ENCODE assay signal across 13 cellular contexts in genomic region chr20:56627122-56628014, GRCh38. TPM values are rescaled to one million over a fixed set of nuclear protein-coding genes. Genes with fewer than 3 reads are reported as not detected.
DNase-seq lines count a peak whose midpoint lies in the region; ATAC-seq and TF ChIP-seq lines count a peak whose summit lies in the region.
"Had no signal": no experiment of that assay in that cellular context is flagged by ENCODE, and none has a peak within 500 bp of the region (broad histone marks: within the 10 kb centered on the region; RNA-seq: fewer than 3 reads in every experiment).

No MANE protein-coding gene starts in this region.

- TF ChIP-seq CTCF in GM13977 (IDR thresholded peaks at IDR 0.05; ENCODE audit: extremely low read depth, insufficient read depth, missing control alignments): no peak

- intact Hi-C loops in CD4-positive, alpha-beta memory T cell (cut with micrococcal nuclease): no loop called here

- H3K27ac ChIP-seq in CD4-positive, alpha-beta memory T cell (ENCODE audit: low read depth, low read length): no peak overlapping the region
- no peak overlapping the region for H3K27ac ChIP-seq in ectodermal cell (ENCODE audit: insufficient read depth, low read depth, low read length, poor library complexity, severe bottlenecking)
- H3K27ac ChIP-seq: cardiac muscle cell had no signal

- no peaks in the 10 kb centered on the region for H3K36me3 Mint-ChIP-seq in CD4-positive, alpha-beta memory T cell
- H3K36me3 Mint-ChIP-seq in naive thymus-derived CD8-positive, alpha-beta T cell: peaks cover 0 to 4% (median 0%) of the 10 kb centered on the region in 3 donors

- CTCF ChIA-PET in CD4-positive, alpha-beta memory T cell (lab: Charles Lee; ENCODE audit: partially characterized antibody): no interaction called here

- no peak overlapping the region for H3K4me3 ChIP-seq in CD4-positive, alpha-beta memory T cell (ENCODE audit: low read length in 2 of 2)
- H3K4me3 ChIP-seq in ectodermal cell (ENCODE audit: insufficient read depth, low read depth, low read length): peak overlapping the region; percentile 25

- in situ Hi-C loops in GM13977 (cut with MboI; ENCODE audit: low pct_unique_long_range_greater_than_20kb, low sequenced_read_pairs, unreplicated experiment): no loop called here

- no peak overlapping the region for H3K27ac Mint-ChIP-seq in CD4-positive, alpha-beta memory T cell
- no peak overlapping the region for H3K27ac Mint-ChIP-seq in naive thymus-derived CD8-positive, alpha-beta T cell

- H3K4me3 Mint-ChIP-seq in CD4-positive, alpha-beta memory T cell: peak overlapping the region in 7 of 8 donors; percentile 31 to 79 (median 58)
- peak overlapping the region; percentile 37 to 68 (median 52) for H3K4me3 Mint-ChIP-seq in naive thymus-derived CD8-positive, alpha-beta T cell

- H3K4me1 Mint-ChIP-seq in CD4-positive, alpha-beta memory T cell: peaks cover 6 to 27% (median 15%) of the 10 kb centered on the region in 4 donors
- H3K4me1 Mint-ChIP-seq in naive thymus-derived CD8-positive, alpha-beta T cell: peaks cover 0 to 19% (median 7%) of the 10 kb centered on the region in 4 donors

- DNase-seq in CD4-positive, alpha-beta memory T cell: no peak
- DNase-seq in GM13977 (ENCODE audit: low spot score) (peak; percentile 42), KG1 (lab: John Stamatoyannopoulos, UW) (no peak)
- no peak for DNase-seq in naive thymus-derived CD8-positive, alpha-beta T cell
- DNase-seq: NCI-H2107; stimulated activated CD4-positive, alpha-beta T cell treated with anti-CD3 and anti-CD28 coated beads, Interleukin-4, amount 100 ng/mL, for 24 hours had no signal

- ATAC-seq in naive thymus-derived CD8-positive, alpha-beta T cell: no peak
- ATAC-seq in HG03025 (IDR thresholded peaks at IDR 0.05; ENCODE audit: low FRiP score, unreplicated experiment): no peak
- no peak for ATAC-seq in HG03280 (IDR thresholded peaks at IDR 0.05; ENCODE audit: unreplicated experiment)

- peaks cover 0 to 3% (median 0%) of the 10 kb centered on the region in 8 donors for H3K9me3 Mint-ChIP-seq in CD4-positive, alpha-beta memory T cell
- H3K9me3 Mint-ChIP-seq in naive thymus-derived CD8-positive, alpha-beta T cell: peaks cover 0 to 2% (median 0%) of the 10 kb centered on the region in 9 donors

- H3K9me3 ChIP-seq in CD4-positive, alpha-beta memory T cell (ENCODE audit: control insufficient read depth in 1 of 2, low read length in 2 of 2): no peaks in the 10 kb centered on the region
- H3K9me3 ChIP-seq in ectodermal cell (ENCODE audit: control insufficient read depth, low read length): no peaks in the 10 kb centered on the region

- peaks cover 23 to 45% of the 10 kb centered on the region in 2 donors for H3K27me3 Mint-ChIP-seq in CD4-positive, alpha-beta memory T cell
- peaks cover 15 to 68% (median 28%) of the 10 kb centered on the region in 5 donors for H3K27me3 Mint-ChIP-seq in naive thymus-derived CD8-positive, alpha-beta T cell

- H3K36me3 ChIP-seq in CD4-positive, alpha-beta memory T cell (ENCODE audit: insufficient read depth, low read length): no peaks in the 10 kb centered on the region
- no peaks in the 10 kb centered on the region for H3K36me3 ChIP-seq in ectodermal cell (ENCODE audit: control insufficient read depth, insufficient read depth, low read length)
- H3K36me3 ChIP-seq: cardiac muscle cell had no signal

- H3K27me3 ChIP-seq in CD4-positive, alpha-beta memory T cell (ENCODE audit: insufficient read depth, low read length): peaks cover 27% of the 10 kb centered on the region
- H3K27me3 ChIP-seq in ectodermal cell (ENCODE audit: control insufficient read depth, insufficient read depth, low read length, poor library complexity, severe bottlenecking): peaks cover 82% of the 10 kb centered on the region

- 4% methylated on average over 45 of the region's 45 CpGs for WGBS in ectodermal cell, 2 experiments

- H3K4me1 ChIP-seq in CD4-positive, alpha-beta memory T cell (ENCODE audit: insufficient read depth, low read length): peaks cover 18% of the 10 kb centered on the region
- H3K4me1 ChIP-seq in ectodermal cell (ENCODE audit: control insufficient read depth, insufficient read depth, low read length): peaks cover 35% of the 10 kb centered on the region

- POLR2A ChIA-PET in CD4-positive, alpha-beta memory T cell (lab: Charles Lee; ENCODE audit: partially characterized antibody): no interaction called here
- POLR2A ChIA-PET in naive thymus-derived CD8-positive, alpha-beta T cell (lab: Charles Lee): no interaction called here

RNA-seq across cellular contexts. Expression of gene TFAP2C, which starts 1.7 kb away (rescaled TPM):
- total RNA-seq in CD4-positive, alpha-beta memory T cell: not detected
- polyA plus RNA-seq in CD4-positive, alpha-beta memory T cell: not detected
- 35.8 TPM for polyA plus RNA-seq in ectodermal cell (2013, experiment 1 of 4)
- polyA plus RNA-seq in ectodermal cell (2013, experiment 2 of 4): 38.5 TPM
- 24.6 TPM for polyA plus RNA-seq in ectodermal cell (2013, experiment 3 of 4)
- polyA plus RNA-seq in ectodermal cell (2013, experiment 4 of 4): 24.5 TPM
- total RNA-seq in naive thymus-derived CD8-positive, alpha-beta T cell: not detected
- not detected for polyA plus RNA-seq in naive thymus-derived CD8-positive, alpha-beta T cell
- total RNA-seq: fibroblast of lung; OCI-LY7; T-helper 1 cell treated with Interleukin-12 subunit alpha and Interleukin-12 subunit beta and Interleukin-4 antibody, amounts not matched to agents 30 ng/mL and 1 ng/mL, for 36 hours had no signal
- polyA plus RNA-seq: cardiac muscle cell had no signal
